In the genomic region with DNA sequence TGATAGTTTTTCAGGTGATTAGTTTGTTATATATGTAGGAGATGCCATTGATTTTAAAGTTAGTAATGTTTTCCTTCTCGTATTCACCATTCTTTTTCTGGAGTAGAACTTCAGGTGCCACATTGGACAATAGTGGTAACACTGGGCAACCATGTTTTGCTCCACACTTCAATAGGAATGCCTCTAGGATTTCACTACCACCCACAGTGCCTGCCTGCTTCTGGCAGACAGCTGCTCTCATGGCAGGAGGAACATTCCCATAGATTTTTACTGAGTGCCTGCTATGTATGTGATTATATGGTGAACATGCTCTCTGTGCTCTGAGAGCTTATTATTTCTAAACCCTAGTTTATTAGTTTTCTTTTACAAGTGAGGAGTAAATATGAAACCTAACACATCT, we compare ENCODE assay signal across 20 cellular contexts. TPM values are rescaled to one million over a fixed set of nuclear protein-coding genes. Genes with fewer than 3 reads are reported as not detected.
A peak's percentile ranks its signal among the peaks of the same experiment; 100 is the strongest.
DNase-seq lines count a peak whose midpoint lies in the region; ATAC-seq and TF ChIP-seq lines count a peak whose summit lies in the region.
"Had no signal": no experiment of that assay in that cellular context is flagged by ENCODE, and none has a peak within 500 bp of the region (broad histone marks: within the 10 kb centered on the region; RNA-seq: fewer than 3 reads in every experiment).

No MANE protein-coding gene starts in this region.

- peaks cover 11% of the 10 kb centered on the region for H3K4me1 Mint-ChIP-seq in GM23338
- H3K4me1 Mint-ChIP-seq: CD14-positive monocyte had no signal

- H3K9me2 ChIP-seq in GM23338 (ENCODE audit: insufficient read depth) = no peaks in the 10 kb centered on the region
- H3K9me2 ChIP-seq in Karpas-422 (replicated peaks; ENCODE audit: insufficient read depth, low read length) = no peaks in the 10 kb centered on the region

- ATAC-seq in GM23338 (peak; percentile 32; the same call in 1 of the 3 replicates), GM19351 (IDR thresholded peaks at IDR 0.05; ENCODE audit: unreplicated experiment) (no peak)
- ATAC-seq: A549 had no signal

- H4K20me1 ChIP-seq in GM23338 (replicated peaks; ENCODE audit: insufficient read depth) (no peaks in the 10 kb centered on the region), Karpas-422 (ENCODE audit: insufficient read depth, low read depth, low read length) (no peaks in the 10 kb centered on the region)

- no peak overlapping the region for H3K4me3 ChIP-seq in GM23338
- no peak overlapping the region for H3K4me3 ChIP-seq in Karpas-422 (ENCODE audit: low read length)
- H3K4me3 ChIP-seq in SJCRH30 = no peak overlapping the region
- H3K4me3 ChIP-seq: A549, HAP-1, MG63 had no signal

- no peaks in the 10 kb centered on the region for H3K36me3 ChIP-seq in GM23338 (ENCODE audit: insufficient read depth)
- H3K36me3 ChIP-seq in Karpas-422 (ENCODE audit: insufficient read depth, low read length) = peaks cover 46% of the 10 kb centered on the region
- H3K36me3 ChIP-seq in SJCRH30 = no peaks in the 10 kb centered on the region
- H3K36me3 ChIP-seq: HAP-1, MG63 had no signal

- H3K27me3 ChIP-seq in GM23338 (ENCODE audit: insufficient read depth) = no peaks in the 10 kb centered on the region
- no peaks in the 10 kb centered on the region for H3K27me3 ChIP-seq in Karpas-422 (ENCODE audit: low read length)
- H3K27me3 ChIP-seq in SJCRH30 = no peaks in the 10 kb centered on the region
- H3K27me3 ChIP-seq: MG63 had no signal

- H3K4me1 ChIP-seq in GM23338 (ENCODE audit: insufficient read depth) (peaks cover 3% of the 10 kb centered on the region), Karpas-422 (ENCODE audit: low read length) (peaks cover 22% of the 10 kb centered on the region), SJCRH30 (no peaks in the 10 kb centered on the region)
- H3K4me1 ChIP-seq: A549, HAP-1 had no signal

- H3K27ac ChIP-seq in GM23338 (ENCODE audit: low read depth) (no peak overlapping the region), Karpas-422 (ENCODE audit: low read length) (peak overlapping the region; percentile 21), SJCRH30 (no peak overlapping the region)
- H3K27ac ChIP-seq: A549 had no signal

- peak; percentile 15 for DNase-seq in GM23338 (ENCODE audit: low spot score)
- DNase-seq in Karpas-422 = no peak
- DNase-seq in SJCRH30 = peak; percentile 37 to 38
- peak; percentile 62 for DNase-seq in myocyte (ENCODE audit: low read depth)
- no peak for DNase-seq in dedifferentiated amniotic fluid mesenchymal stem cell (ENCODE audit: extremely low spot score)
- no peak for DNase-seq in stimulated activated CD8-positive, alpha-beta memory T cell treated with anti-CD3 and anti-CD28 coated beads, Interleukin-4, amount 100 ng/mL, for 48 hours
- DNase-seq: DMS79, Kasumi-1, MG63, NCI-H1048, NCI-H1417 treated with DMSO at 0.1 percent for 48 hours, NCI-H1930, NCI-H446, NCI-H526, Right ventricle myocardium superior had no signal

- no peaks in the 10 kb centered on the region for H3K9me3 Mint-ChIP-seq in GM23338
- H3K9me3 Mint-ChIP-seq: CD14-positive monocyte had no signal

- H3K4me3 Mint-ChIP-seq in GM23338 = no peak overlapping the region
- H3K4me3 Mint-ChIP-seq: B cell, CD14-positive monocyte had no signal

- H3K9me3 ChIP-seq in Karpas-422 (ENCODE audit: low read length) (no peaks in the 10 kb centered on the region), SJCRH30 (replicated peaks) (no peaks in the 10 kb centered on the region)
- H3K9me3 ChIP-seq: A549, HAP-1, MG63 had no signal

- no peaks in the 10 kb centered on the region; the same call in 2 of the 3 replicates for H3K36me3 Mint-ChIP-seq in GM23338 (ENCODE audit: low read depth)

- H2AFZ ChIP-seq in GM23338 (no peak overlapping the region), Karpas-422 (ENCODE audit: low read length) (no peak overlapping the region)

- H3K9ac ChIP-seq in Karpas-422 (ENCODE audit: low read length) = no peak overlapping the region

- no peak for TF ChIP-seq CTCF in GM23338 (conservative IDR thresholded peaks at IDR 0.05; ENCODE audit: low read depth in 2 of 2)

- peaks cover 6% of the 10 kb centered on the region for H3K27me3 Mint-ChIP-seq in GM23338 (ENCODE audit: insufficient read depth, low read depth, poor library complexity)
- H3K27me3 Mint-ChIP-seq: B cell had no signal

- H3K4me2 ChIP-seq in GM23338 (no peak overlapping the region), Karpas-422 (ENCODE audit: low read depth, low read length, poor library complexity, severe bottlenecking) (no peak overlapping the region)
- H3K4me2 ChIP-seq: A549 had no signal

- H3K27ac Mint-ChIP-seq in GM23338 = no peak overlapping the region
- H3K27ac Mint-ChIP-seq: B cell, CD14-positive monocyte had no signal

- no peaks in the 10 kb centered on the region for H3F3A ChIP-seq in GM23338 (replicated peaks; ENCODE audit: low read depth)

- H3K79me2 ChIP-seq in GM23338 (replicated peaks; ENCODE audit: insufficient read depth) (no peaks in the 10 kb centered on the region), Karpas-422 (ENCODE audit: low read length) (peaks cover 62% of the 10 kb centered on the region)

TF ChIP-seq in GM23338, 12 proteins besides CTCF, POLR2A, EP300 and RAD21 (continues in another document):
- TF ChIP-seq POLR2AphosphoS5 (IDR thresholded peaks at IDR 0.05; ENCODE audit: low read depth) (no peak), ZNF114 (CRISPR knock-in tag; IDR thresholded peaks at IDR 0.05) (no peak), EZH2 (IDR thresholded peaks at IDR 0.05; ENCODE audit: low read depth, unreplicated experiment) (no peak), EZH2phosphoT487 (IDR thresholded peaks at IDR 0.05; ENCODE audit: unreplicated experiment) (no peak)
- TF ChIP-seq, protein P1, sequence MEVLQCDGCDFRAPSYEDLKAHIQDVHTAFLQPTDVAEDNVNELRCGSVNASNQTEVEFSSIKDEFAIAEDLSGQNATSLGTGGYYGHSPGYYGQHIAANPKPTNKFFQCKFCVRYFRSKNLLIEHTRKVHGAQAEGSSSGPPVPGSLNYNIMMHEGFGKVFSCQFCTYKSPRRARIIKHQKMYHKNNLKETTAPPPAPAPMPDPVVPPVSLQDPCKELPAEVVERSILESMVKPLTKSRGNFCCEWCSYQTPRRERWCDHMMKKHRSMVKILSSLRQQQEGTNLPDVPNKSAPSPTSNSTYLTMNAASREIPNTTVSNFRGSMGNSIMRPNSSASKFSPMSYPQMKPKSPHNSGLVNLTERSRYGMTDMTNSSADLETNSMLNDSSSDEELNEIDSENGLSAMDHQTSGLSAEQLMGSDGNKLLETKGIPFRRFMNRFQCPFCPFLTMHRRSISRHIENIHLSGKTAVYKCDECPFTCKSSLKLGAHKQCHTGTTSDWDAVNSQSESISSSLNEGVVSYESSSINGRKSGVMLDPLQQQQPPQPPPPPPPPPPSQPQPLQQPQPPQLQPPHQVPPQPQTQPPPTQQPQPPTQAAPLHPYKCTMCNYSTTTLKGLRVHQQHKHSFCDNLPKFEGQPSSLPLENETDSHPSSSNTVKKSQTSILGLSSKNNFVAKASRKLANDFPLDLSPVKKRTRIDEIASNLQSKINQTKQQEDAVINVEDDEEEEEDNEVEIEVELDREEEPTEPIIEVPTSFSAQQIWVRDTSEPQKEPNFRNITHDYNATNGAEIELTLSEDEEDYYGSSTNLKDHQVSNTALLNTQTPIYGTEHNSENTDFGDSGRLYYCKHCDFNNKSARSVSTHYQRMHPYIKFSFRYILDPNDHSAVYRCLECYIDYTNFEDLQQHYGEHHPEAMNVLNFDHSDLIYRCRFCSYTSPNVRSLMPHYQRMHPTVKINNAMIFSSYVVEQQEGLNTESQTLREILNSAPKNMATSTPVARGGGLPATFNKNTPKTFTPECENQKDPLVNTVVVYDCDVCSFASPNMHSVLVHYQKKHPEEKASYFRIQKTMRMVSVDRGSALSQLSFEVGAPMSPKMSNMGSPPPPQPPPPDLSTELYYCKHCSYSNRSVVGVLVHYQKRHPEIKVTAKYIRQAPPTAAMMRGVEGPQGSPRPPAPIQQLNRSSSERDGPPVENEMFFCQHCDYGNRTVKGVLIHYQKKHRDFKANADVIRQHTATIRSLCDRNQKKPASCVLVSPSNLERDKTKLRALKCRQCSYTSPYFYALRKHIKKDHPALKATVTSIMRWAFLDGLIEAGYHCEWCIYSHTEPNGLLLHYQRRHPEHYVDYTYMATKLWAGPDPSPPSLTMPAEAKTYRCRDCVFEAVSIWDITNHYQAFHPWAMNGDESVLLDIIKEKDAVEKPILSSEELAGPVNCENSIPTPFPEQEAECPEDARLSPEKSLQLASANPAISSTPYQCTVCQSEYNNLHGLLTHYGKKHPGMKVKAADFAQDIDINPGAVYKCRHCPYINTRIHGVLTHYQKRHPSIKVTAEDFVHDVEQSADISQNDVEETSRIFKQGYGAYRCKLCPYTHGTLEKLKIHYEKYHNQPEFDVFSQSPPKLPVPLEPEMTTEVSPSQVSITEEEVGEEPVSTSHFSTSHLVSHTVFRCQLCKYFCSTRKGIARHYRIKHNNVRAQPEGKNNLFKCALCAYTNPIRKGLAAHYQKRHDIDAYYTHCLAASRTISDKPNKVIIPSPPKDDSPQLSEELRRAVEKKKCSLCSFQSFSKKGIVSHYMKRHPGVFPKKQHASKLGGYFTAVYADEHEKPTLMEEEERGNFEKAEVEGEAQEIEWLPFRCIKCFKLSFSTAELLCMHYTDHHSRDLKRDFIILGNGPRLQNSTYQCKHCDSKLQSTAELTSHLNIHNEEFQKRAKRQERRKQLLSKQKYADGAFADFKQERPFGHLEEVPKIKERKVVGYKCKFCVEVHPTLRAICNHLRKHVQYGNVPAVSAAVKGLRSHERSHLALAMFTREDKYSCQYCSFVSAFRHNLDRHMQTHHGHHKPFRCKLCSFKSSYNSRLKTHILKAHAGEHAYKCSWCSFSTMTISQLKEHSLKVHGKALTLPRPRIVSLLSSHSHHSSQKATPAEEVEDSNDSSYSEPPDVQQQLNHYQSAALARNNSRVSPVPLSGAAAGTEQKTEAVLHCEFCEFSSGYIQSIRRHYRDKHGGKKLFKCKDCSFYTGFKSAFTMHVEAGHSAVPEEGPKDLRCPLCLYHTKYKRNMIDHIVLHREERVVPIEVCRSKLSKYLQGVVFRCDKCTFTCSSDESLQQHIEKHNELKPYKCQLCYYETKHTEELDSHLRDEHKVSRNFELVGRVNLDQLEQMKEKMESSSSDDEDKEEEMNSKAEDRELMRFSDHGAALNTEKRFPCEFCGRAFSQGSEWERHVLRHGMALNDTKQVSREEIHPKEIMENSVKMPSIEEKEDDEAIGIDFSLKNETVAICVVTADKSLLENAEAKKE (CRISPR knock-in tag; IDR thresholded peaks at IDR 0.05) = no peak

RNA-seq across cellular contexts. Expression of a gene that starts 53.7 kb away (rescaled TPM):
- 15.0 and 22.2 TPM in 2 replicates for total RNA-seq in GM23338 (2014; rRNA removed; shearing (Covaris generic))
- polyA plus RNA-seq in GM23338 (2016; fragmentation: Nextera tagmentation; extraction: Ambion mirVana) = 8.7 and 9.3 TPM in 2 replicates
- total RNA-seq in Karpas-422 (2014; rRNA removed; shearing (Covaris generic); ENCODE audit: low replicate concordance) = 136 and 174 TPM in 2 replicates
- 3.0 and 3.4 TPM in 2 replicates for total RNA-seq in SJCRH30 (2014; rRNA removed; shearing (Covaris generic))
- 2.2 and 2.5 TPM in 2 replicates for total RNA-seq in myocyte
- 0.62 TPM for polyA plus RNA-seq in myocyte (2012)

Comparison
In these comparisons a context has a peak if more than half of its experiments do, and no peak if none do; other contexts are left out.
1. DNase-seq: peak in GM23338 (single experiment), SJCRH30 (2 of 2) and myocyte (single experiment); none in Karpas-422 (single experiment), dedifferentiated amniotic fluid mesenchymal stem cell (single experiment) and stimulated activated CD8-positive, alpha-beta memory T cell treated with anti-CD3 and anti-CD28 coated beads, Interleukin-4, amount 100 ng/mL, for 48 hours (single experiment).